1 cellular context compared by ENCODE assay signal in the genomic region with DNA sequence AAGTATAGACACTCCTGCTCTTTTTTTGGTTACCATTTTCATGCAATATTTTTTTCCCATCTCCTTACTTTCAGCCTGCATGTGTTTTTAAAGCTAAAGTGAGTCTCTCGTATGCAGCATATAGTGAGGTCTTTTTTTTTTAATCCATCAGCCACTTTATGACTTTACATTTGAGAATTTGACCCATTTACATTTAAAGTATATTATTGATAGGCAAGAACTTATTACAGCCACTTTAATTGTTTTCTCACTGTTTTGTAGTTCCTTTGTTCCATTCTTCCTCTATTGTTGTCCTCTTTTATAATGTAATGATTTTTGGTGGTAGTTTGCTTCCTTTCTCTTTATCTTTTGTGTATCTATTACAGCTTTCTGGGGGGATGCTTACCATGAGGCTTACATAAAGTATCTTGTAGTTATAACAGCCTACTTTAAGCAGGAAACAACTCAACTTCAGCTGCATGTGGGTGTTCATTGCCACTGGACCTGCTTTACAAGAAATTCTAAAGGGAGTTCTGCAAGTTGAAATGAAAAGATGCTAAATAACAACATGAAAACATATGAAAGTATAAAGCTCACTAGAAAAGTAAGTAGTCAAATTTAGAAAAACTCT.
TF ChIP-seq lines count a peak whose summit lies in the region.

No MANE protein-coding gene starts in this region.

TF ChIP-seq in GM12878, 131 proteins besides CTCF, POLR2A, EP300 and RAD21 (continued from another document):
- TF ChIP-seq, protein P1, sequence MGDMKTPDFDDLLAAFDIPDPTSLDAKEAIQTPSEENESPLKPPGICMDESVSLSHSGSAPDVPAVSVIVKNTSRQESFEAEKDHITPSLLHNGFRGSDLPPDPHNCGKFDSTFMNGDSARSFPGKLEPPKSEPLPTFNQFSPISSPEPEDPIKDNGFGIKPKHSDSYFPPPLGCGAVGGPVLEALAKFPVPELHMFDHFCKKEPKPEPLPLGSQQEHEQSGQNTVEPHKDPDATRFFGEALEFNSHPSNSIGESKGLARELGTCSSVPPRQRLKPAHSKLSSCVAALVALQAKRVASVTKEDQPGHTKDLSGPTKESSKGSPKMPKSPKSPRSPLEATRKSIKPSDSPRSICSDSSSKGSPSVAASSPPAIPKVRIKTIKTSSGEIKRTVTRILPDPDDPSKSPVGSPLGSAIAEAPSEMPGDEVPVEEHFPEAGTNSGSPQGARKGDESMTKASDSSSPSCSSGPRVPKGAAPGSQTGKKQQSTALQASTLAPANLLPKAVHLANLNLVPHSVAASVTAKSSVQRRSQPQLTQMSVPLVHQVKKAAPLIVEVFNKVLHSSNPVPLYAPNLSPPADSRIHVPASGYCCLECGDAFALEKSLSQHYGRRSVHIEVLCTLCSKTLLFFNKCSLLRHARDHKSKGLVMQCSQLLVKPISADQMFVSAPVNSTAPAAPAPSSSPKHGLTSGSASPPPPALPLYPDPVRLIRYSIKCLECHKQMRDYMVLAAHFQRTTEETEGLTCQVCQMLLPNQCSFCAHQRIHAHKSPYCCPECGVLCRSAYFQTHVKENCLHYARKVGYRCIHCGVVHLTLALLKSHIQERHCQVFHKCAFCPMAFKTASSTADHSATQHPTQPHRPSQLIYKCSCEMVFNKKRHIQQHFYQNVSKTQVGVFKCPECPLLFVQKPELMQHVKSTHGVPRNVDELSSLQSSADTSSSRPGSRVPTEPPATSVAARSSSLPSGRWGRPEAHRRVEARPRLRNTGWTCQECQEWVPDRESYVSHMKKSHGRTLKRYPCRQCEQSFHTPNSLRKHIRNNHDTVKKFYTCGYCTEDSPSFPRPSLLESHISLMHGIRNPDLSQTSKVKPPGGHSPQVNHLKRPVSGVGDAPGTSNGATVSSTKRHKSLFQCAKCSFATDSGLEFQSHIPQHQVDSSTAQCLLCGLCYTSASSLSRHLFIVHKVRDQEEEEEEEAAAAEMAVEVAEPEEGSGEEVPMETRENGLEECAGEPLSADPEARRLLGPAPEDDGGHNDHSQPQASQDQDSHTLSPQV (IDR thresholded peaks at IDR 0.05): no peak
- TF ChIP-seq EED (IDR thresholded peaks at IDR 0.05; ENCODE audit: low read depth): no peak
- TF ChIP-seq NR2F1 (conservative IDR thresholded peaks at IDR 0.05): no peak
- no peak for TF ChIP-seq SIN3A (IDR thresholded peaks at IDR 0.05; ENCODE audit: low read depth, low read length)
- TF ChIP-seq FOXM1 (IDR thresholded peaks at IDR 0.05; ENCODE audit: low read depth, low read length): no peak
- no peak for TF ChIP-seq ZBTB40 (IDR thresholded peaks at IDR 0.05; ENCODE audit: borderline replicate concordance)
- TF ChIP-seq ZBTB33 (IDR thresholded peaks at IDR 0.05): no peak
